ENCODE assay signal across 8 cellular contexts in genomic region chr1:205227584-205228006, GRCh38. TPM values are rescaled to one million over a fixed set of nuclear protein-coding genes. Genes with fewer than 3 reads are reported as not detected.
DNase-seq lines count a peak whose midpoint lies in the region; ATAC-seq and FAIRE-seq lines count a peak whose summit lies in the region.

TMCC2 (plus strand) TSS chr1:205227946; CDS start chr1:205228565, 619 bp downstream.

- H3K9me3 ChIP-seq in small intestine (ENCODE audit: control insufficient read depth, low read depth): no peaks in the 10 kb centered on the region

- WGBS in small intestine, 3 donors: 0 to 1% (median 1%) methylated on average over 41 to 43 of the region's 43 CpGs

- H3K4me3 Mint-ChIP-seq in immature natural killer cell: peak within 1 kb of the TSS; percentile 85 to 99 (median 92)

- H3K4me1 Mint-ChIP-seq in immature natural killer cell: peaks cover 30 to 32% of the 10 kb centered on the region in 2 donors

- no peak for FAIRE-seq in small intestine (lab: Jason Lieb, UNC)

- DNase-seq in GM03348 (ENCODE audit: low spot score) (peak; percentile 99), NCI-H345 treated with DMSO at 0.1 percent for 48 hours (lab: John Stamatoyannopoulos, UW; ENCODE audit: unreplicated experiment) (peak; percentile 87), caudate nucleus (lab: John Stamatoyannopoulos, UW) (peak in 60 of 61 donors; percentile 59 to 98 (median 93)), immature natural killer cell (peak; percentile 71 to 78 (median 72)), small intestine (peak; percentile 56)

- H3K36me3 Mint-ChIP-seq in immature natural killer cell: no peaks in the 10 kb centered on the region

- H3K36me3 ChIP-seq in small intestine (ENCODE audit: control insufficient read depth in 2 of 2, insufficient read depth in 2 of 2, low read length in 2 of 2): no peaks in the 10 kb centered on the region

- H3K27ac Mint-ChIP-seq in immature natural killer cell: peak within 1 kb of the TSS; percentile 39 to 81 (median 72)

- peak within 1 kb of the TSS; percentile 76 for H3K27ac ChIP-seq in caudate nucleus (ENCODE audit: low read depth, low read length)
- H3K27ac ChIP-seq in small intestine (ENCODE audit: low read depth in 1 of 2, low read length in 1 of 2): no peak within 1 kb of the TSS

- peaks cover 0 to 3% of the 10 kb centered on the region in 2 donors for H3K4me1 ChIP-seq in small intestine (ENCODE audit: control insufficient read depth in 2 of 2, insufficient read depth in 1 of 2, low read depth in 1 of 2, low read length in 1 of 2)

- peak; percentile 66 for ATAC-seq in HG03135 (IDR thresholded peaks at IDR 0.05; ENCODE audit: unreplicated experiment)
- ATAC-seq in activated CD4-positive, CD25-positive, alpha-beta regulatory T cell treated with anti-CD3 and anti-CD28 coated beads, Interleukin-2, amount 50 U/mL, for 24 hours: peak; percentile 87 to 89
- ATAC-seq in GM21367 (IDR thresholded peaks at IDR 0.05; ENCODE audit: unreplicated experiment): no peak

- H3K9me3 Mint-ChIP-seq in immature natural killer cell: no peaks in the 10 kb centered on the region

- H3K27me3 ChIP-seq in small intestine (ENCODE audit: control insufficient read depth in 2 of 2, insufficient read depth in 2 of 2, low read length in 2 of 2): peaks cover 0 to 2% of the 10 kb centered on the region in 2 donors

- peak within 1 kb of the TSS; percentile 49 to 67 for H3K4me3 ChIP-seq in small intestine (ENCODE audit: low read depth in 1 of 2, low read length in 2 of 2)

- H3K27me3 Mint-ChIP-seq in immature natural killer cell (ENCODE audit: low read depth in 3 of 3): peaks cover 8 to 12% (median 9%) of the 10 kb centered on the region in 3 donors

RNA-seq across cellular contexts. Expression of gene TMCC2, which starts in this region (rescaled TPM):
- polyA plus RNA-seq in immature natural killer cell (1 to 10 TPM in 1 of 3 donors, under 1 TPM in 1, not detected in 1; 0.50 to 1.1 TPM), small intestine (1 to 10 TPM in 1 of 3 donors, under 1 TPM in 2; 0.54 to 1.7 (median 0.67) TPM)
